1 cellular context compared by ENCODE assay signal in genomic region chr18:56638232-56639093, GRCh38.
TF ChIP-seq lines count a peak whose summit lies in the region.

TSS of gene TXNL1 (minus strand) at chr18:56638592. CDS start at chr18:56638440, 152 bp downstream.

TF ChIP-seq in HepG2, 621 proteins besides CTCF, POLR2A, EP300 and RAD21 (continued from another document and continues in another):
- peak; percentile 80; the same call in 1 of the 2 replicates for TF ChIP-seq GMEB1 (CRISPR knock-in tag; IDR thresholded peaks at IDR 0.05; ENCODE audit: borderline replicate concordance)
- peak; percentile 88 for TF ChIP-seq NR2C2 (CRISPR knock-in tag; IDR thresholded peaks at IDR 0.05; ENCODE audit: borderline replicate concordance)
- 0 out of 2 replicates have a peak, but pooled peaks have one; percentile 12 for TF ChIP-seq TOPORS (CRISPR knock-in tag; IDR thresholded peaks at IDR 0.05)
- TF ChIP-seq FOXP4 (CRISPR knock-in tag; IDR thresholded peaks at IDR 0.05), result peak; percentile 71; the same call in 1 of the 2 replicates
- peak in 1 of 2 experiments; percentile 96; a peak in 2 of 4 replicates for TF ChIP-seq KLF16 (CRISPR knock-in tag; IDR thresholded peaks at IDR 0.05)
- no peak for TF ChIP-seq ZNF552 (CRISPR knock-in tag; IDR thresholded peaks at IDR 0.05; ENCODE audit: borderline replicate concordance)
- TF ChIP-seq SALL2 (CRISPR knock-in tag; IDR thresholded peaks at IDR 0.05), result no peak; the same call in 1 of the 2 replicates
- no peak for TF ChIP-seq STAT6 (CRISPR knock-in tag; IDR thresholded peaks at IDR 0.05; ENCODE audit: borderline replicate concordance)
- TF ChIP-seq ZNF276 (CRISPR knock-in tag; IDR thresholded peaks at IDR 0.05; ENCODE audit: low read depth), result no peak
- 0 out of 2 replicates have a peak, but pooled peaks have one; percentile 74 for TF ChIP-seq ZNF839 (CRISPR knock-in tag; IDR thresholded peaks at IDR 0.05; ENCODE audit: borderline replicate concordance)
- TF ChIP-seq GMEB2 (CRISPR knock-in tag; IDR thresholded peaks at IDR 0.05; ENCODE audit: low read depth), result 0 out of 2 replicates have a peak, but pooled peaks have one; percentile 25
- no peak for TF ChIP-seq TERF1 (CRISPR knock-in tag; IDR thresholded peaks at IDR 0.05)
- no peak for TF ChIP-seq PITX1 (CRISPR knock-in tag; IDR thresholded peaks at IDR 0.05)
- no peak for TF ChIP-seq RNF2 (conservative IDR thresholded peaks at IDR 0.05; ENCODE audit: low read depth)
- peak; percentile 80 for TF ChIP-seq NFYB (CRISPR knock-in tag; IDR thresholded peaks at IDR 0.05)
- no peak for TF ChIP-seq ZNF33B (CRISPR knock-in tag; IDR thresholded peaks at IDR 0.05)
- TF ChIP-seq ZNF18 (CRISPR knock-in tag; IDR thresholded peaks at IDR 0.05; ENCODE audit: insufficient replicate concordance), result no peak
- TF ChIP-seq ZNF512B (CRISPR knock-in tag; IDR thresholded peaks at IDR 0.05; ENCODE audit: borderline replicate concordance), result no peak
- 0 out of 2 replicates have a peak, but pooled peaks have one; percentile 26 for TF ChIP-seq ZBED4 (CRISPR knock-in tag; IDR thresholded peaks at IDR 0.05; ENCODE audit: borderline replicate concordance)
- no peak for TF ChIP-seq GTF3A (CRISPR knock-in tag; conservative IDR thresholded peaks at IDR 0.05)
- TF ChIP-seq SIX4 (CRISPR knock-in tag; IDR thresholded peaks at IDR 0.05), result 0 out of 2 replicates have a peak, but pooled peaks have one; percentile 24
- TF ChIP-seq HNRNPL (IDR thresholded peaks at IDR 0.05; ENCODE audit: low read depth, low read length), result no peak
- TF ChIP-seq ZFP62 (CRISPR knock-in tag; IDR thresholded peaks at IDR 0.05), result no peak
- no peak; the same call in 1 of the 2 replicates for TF ChIP-seq FOXC1 (CRISPR knock-in tag; IDR thresholded peaks at IDR 0.05; ENCODE audit: borderline replicate concordance)
- TF ChIP-seq LRRFIP1 (CRISPR knock-in tag; conservative IDR thresholded peaks at IDR 0.05), result no peak
- TF ChIP-seq RAD51 (IDR thresholded peaks at IDR 0.05; ENCODE audit: borderline replicate concordance), result peak; percentile 58; the same call in 1 of the 2 replicates
- TF ChIP-seq ZFP82 (CRISPR knock-in tag; IDR thresholded peaks at IDR 0.05; ENCODE audit: borderline replicate concordance), result peak; percentile 66; the same call in 1 of the 2 replicates
